ENCODE assay signal across 8 cellular contexts in genomic region chr1:151457911-151458882, GRCh38.
DNase-seq lines count a peak whose midpoint lies in the region; ATAC-seq and TF ChIP-seq lines count a peak whose summit lies in the region.

No MANE protein-coding gene starts in this region.

- ATAC-seq in GM18907 (IDR thresholded peaks at IDR 0.05; ENCODE audit: unreplicated experiment) = peak; percentile 32
- peak; percentile 61 for ATAC-seq in effector memory CD8-positive, alpha-beta T cell (replicated peaks)

- H3K27me3 Mint-ChIP-seq in effector memory CD8-positive, alpha-beta T cell = peaks cover 14 to 17% of the 10 kb centered on the region in 2 donors

- DNase-seq in HS-27A (ENCODE audit: low read depth) (peak; percentile 60), NCI-H82 (lab: John Stamatoyannopoulos, UW) (peak; percentile 91), medulla oblongata (ENCODE audit: extremely low spot score) (peak; percentile 71)
- DNase-seq in activated CD8-positive, alpha-beta memory T cell treated with anti-CD3 and anti-CD28 coated beads for 48 hours (ENCODE audit: low read depth in 2 of 3, low spot score in 2 of 3) = peak in 2 of 3 experiments; percentile 11 to 22
- DNase-seq in effector memory CD8-positive, alpha-beta T cell = peak; percentile 45 to 53 (median 49)
- DNase-seq in stimulated activated CD4-positive, alpha-beta T cell treated with anti-CD3 and anti-CD28 coated beads, TNF-alpha, amount 100 ng/mL, for 4 hours (ENCODE audit: low read depth in 3 of 3) = peak; percentile 43 to 61 (median 58)

- peak overlapping the region; percentile 87 for H3K27ac ChIP-seq in 22Rv1

- peak overlapping the region; percentile 93 to 97 for H3K27ac Mint-ChIP-seq in effector memory CD8-positive, alpha-beta T cell

- peaks cover 41% of the 10 kb centered on the region for H3K36me3 Mint-ChIP-seq in effector memory CD8-positive, alpha-beta T cell (ENCODE audit: insufficient read depth)

- peaks cover 16 to 27% of the 10 kb centered on the region in 2 donors for H3K4me1 Mint-ChIP-seq in effector memory CD8-positive, alpha-beta T cell (ENCODE audit: low read depth in 2 of 2)

- no peak for TF ChIP-seq CTCF in 22Rv1 (IDR thresholded peaks at IDR 0.05)

- peak overlapping the region; percentile 90 to 92 for H3K4me3 Mint-ChIP-seq in effector memory CD8-positive, alpha-beta T cell

- H3K9me3 Mint-ChIP-seq in effector memory CD8-positive, alpha-beta T cell = no peaks in the 10 kb centered on the region

Comparison
In these comparisons a context has a peak if more than half of its experiments do, and no peak if none do; other contexts are left out.
1. Peak in every context shown above with its lines: DNase-seq, ATAC-seq and H3K27ac ChIP-seq.
2. DNase-seq: peak in every context shown above with its lines; median percentile 91 in NCI-H82; 71 in medulla oblongata; 60 in HS-27A; 58 in stimulated activated CD4-positive, alpha-beta T cell treated with anti-CD3 and anti-CD28 coated beads, TNF-alpha, amount 100 ng/mL, for 4 hours; 49 in effector memory CD8-positive, alpha-beta T cell; 16 in activated CD8-positive, alpha-beta memory T cell treated with anti-CD3 and anti-CD28 coated beads for 48 hours.